Comparison of ENCODE assay signal across 9 cellular contexts in the genomic region with DNA sequence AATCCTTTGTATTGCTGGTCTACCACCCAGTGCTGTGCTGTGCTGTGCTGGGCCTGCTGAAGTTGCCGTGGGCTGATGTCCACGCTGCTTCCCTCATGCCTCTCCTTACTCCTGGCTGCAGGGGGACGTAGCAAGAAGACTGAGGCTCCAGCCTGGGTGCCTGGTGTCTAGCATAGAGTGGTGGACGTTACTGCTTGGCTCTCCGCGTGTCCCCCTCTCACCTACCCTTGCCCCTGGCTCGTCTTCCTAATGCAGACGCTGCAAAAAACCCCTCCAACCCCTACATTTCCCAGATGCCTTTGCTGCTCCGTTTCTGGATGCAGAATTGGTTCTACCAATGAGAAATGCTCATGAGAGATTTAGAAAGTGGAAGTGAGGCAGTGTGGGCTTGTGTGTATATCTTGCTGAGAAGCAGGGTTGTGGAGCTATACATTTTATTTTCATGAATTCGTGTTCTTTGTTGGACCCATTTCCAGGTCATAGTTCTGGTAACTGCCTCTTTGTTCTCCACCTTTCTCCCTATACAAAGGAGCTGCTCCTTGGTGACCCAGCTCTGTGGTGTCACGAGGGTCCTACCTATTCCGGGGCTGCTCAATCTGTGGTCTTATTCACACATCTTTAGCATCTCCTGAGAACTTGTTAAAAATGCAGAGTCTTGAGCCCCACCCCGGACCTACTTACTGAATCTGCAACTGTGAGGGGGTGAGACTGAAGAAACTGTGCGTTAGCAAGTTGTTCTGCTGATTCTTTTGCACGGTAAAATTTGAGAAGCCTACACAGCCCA.
A peak's percentile ranks its signal among the peaks of the same experiment; 100 is the strongest.
DNase-seq lines count a peak whose midpoint lies in the region; ATAC-seq lines count a peak whose summit lies in the region.
"Had no signal": no experiment of that assay in that cellular context is flagged by ENCODE, and none has a peak within 500 bp of the region (broad histone marks: within the 10 kb centered on the region; RNA-seq: fewer than 3 reads in every experiment).

No MANE protein-coding gene starts in this region.

- DNase-seq in activated T-cell treated with anti-CD3 and anti-CD28 coated beads, Interleukin-2, amount 50 U/mL, for 24 hours: no peak
- DNase-seq in activated T-cell treated with anti-CD3 and anti-CD28 coated beads for 4 hours (no peak), SW 1271 (lab: John Stamatoyannopoulos, UW) (no peak), NCI-H1930 (lab: John Stamatoyannopoulos, UW) (no peak)
- no peak for DNase-seq in activated naive CD4-positive, alpha-beta T cell treated with anti-CD3 and anti-CD28 coated beads, Interleukin-2, amount 10 ng/mL, durations not matched to agents 7 days and 5 days
- no peak for DNase-seq in stimulated activated naive CD8-positive, alpha-beta T cell treated with anti-CD3 and anti-CD28 coated beads, Interleukin-15, Interleukin-2, amounts not matched to agents 100 U/mL and 50 U/mL, for 24 hours
- DNase-seq: uterus had no signal

- no peaks in the 10 kb centered on the region for H3K27me3 Mint-ChIP-seq in activated T-cell treated with anti-CD3 and anti-CD28 coated beads, Interleukin-2, amount 50 U/mL, for 24 hours
- H3K27me3 Mint-ChIP-seq in activated naive CD4-positive, alpha-beta T cell treated with anti-CD3 and anti-CD28 coated beads, Interleukin-2, amount 10 ng/mL, durations not matched to agents 7 days and 5 days: peaks cover 9% of the 10 kb centered on the region

- peaks cover 20% of the 10 kb centered on the region for H3K4me1 Mint-ChIP-seq in activated T-cell treated with anti-CD3 and anti-CD28 coated beads, Interleukin-2, amount 50 U/mL, for 24 hours (ENCODE audit: low read depth)
- H3K4me1 Mint-ChIP-seq in activated naive CD4-positive, alpha-beta T cell treated with anti-CD3 and anti-CD28 coated beads, Interleukin-2, amount 10 ng/mL, durations not matched to agents 7 days and 5 days: peaks cover 10% of the 10 kb centered on the region

- H3K4me3 Mint-ChIP-seq in activated T-cell treated with anti-CD3 and anti-CD28 coated beads, Interleukin-2, amount 50 U/mL, for 24 hours: peak overlapping the region; percentile 72
- peak overlapping the region; percentile 20 for H3K4me3 Mint-ChIP-seq in activated naive CD4-positive, alpha-beta T cell treated with anti-CD3 and anti-CD28 coated beads, Interleukin-2, amount 10 ng/mL, durations not matched to agents 7 days and 5 days

- no peaks in the 10 kb centered on the region for H3K36me3 Mint-ChIP-seq in activated T-cell treated with anti-CD3 and anti-CD28 coated beads, Interleukin-2, amount 50 U/mL, for 24 hours (ENCODE audit: low read depth)
- H3K36me3 Mint-ChIP-seq in activated naive CD4-positive, alpha-beta T cell treated with anti-CD3 and anti-CD28 coated beads, Interleukin-2, amount 10 ng/mL, durations not matched to agents 7 days and 5 days: no peaks in the 10 kb centered on the region

- CTCF ChIA-PET in activated naive CD4-positive, alpha-beta T cell treated with anti-CD3 and anti-CD28 coated beads, Interleukin-2, amount 10 ng/mL, durations not matched to agents 7 days and 5 days (lab: Charles Lee): interaction anchor here (4.5 kb wide), 1 partner anchor 8 kb away, joined by 14 read pairs; the partner anchor contains the start of gene DENND1C

- peak overlapping the region; percentile 82 for H3K27ac Mint-ChIP-seq in activated T-cell treated with anti-CD3 and anti-CD28 coated beads, Interleukin-2, amount 50 U/mL, for 24 hours
- H3K27ac Mint-ChIP-seq in activated naive CD4-positive, alpha-beta T cell treated with anti-CD3 and anti-CD28 coated beads, Interleukin-2, amount 10 ng/mL, durations not matched to agents 7 days and 5 days: peak overlapping the region; percentile 73

- ATAC-seq in HG03378 (IDR thresholded peaks at IDR 0.05; ENCODE audit: unreplicated experiment) (peak; percentile 69), HG03520 (IDR thresholded peaks at IDR 0.05; ENCODE audit: unreplicated experiment) (no peak)
- peak; percentile 77 for ATAC-seq in stimulated activated naive CD8-positive, alpha-beta T cell treated with anti-CD3 and anti-CD28 coated beads, Interleukin-15, Interleukin-2, amounts not matched to agents 100 U/mL and 50 U/mL, for 24 hours

- H3K9me3 Mint-ChIP-seq in activated T-cell treated with anti-CD3 and anti-CD28 coated beads, Interleukin-2, amount 50 U/mL, for 24 hours: peaks cover 5% of the 10 kb centered on the region
- H3K9me3 Mint-ChIP-seq in activated naive CD4-positive, alpha-beta T cell treated with anti-CD3 and anti-CD28 coated beads, Interleukin-2, amount 10 ng/mL, durations not matched to agents 7 days and 5 days: peaks cover 10% of the 10 kb centered on the region
